Comparison of ENCODE assay signal across 9 cellular contexts in the genomic region with DNA sequence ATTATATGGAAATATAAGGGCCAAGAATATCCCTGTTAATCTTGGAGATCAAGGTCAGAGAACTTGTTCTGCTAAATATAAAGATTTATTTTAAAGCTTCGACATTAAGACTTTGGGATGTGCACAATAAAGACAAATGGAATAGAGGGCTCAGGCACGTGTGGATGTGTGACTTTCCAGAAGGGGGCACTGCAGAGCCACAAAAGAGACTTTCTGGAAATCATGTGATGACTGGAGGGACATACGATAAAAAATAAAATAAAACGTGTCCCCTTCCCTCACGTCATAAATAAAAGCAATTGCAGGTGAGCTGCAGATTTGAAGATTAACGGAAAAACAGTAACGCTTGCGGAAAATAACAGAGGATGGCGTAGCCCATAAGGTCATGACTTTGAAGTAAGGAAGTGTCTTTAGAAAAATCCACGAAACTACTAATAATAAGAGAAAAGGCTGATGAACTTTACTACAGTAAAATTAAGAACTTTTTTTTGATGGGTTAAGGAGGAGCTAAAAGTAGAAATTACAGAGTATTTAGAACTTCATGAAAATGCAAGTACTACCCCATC. TPM values are rescaled to one million over a fixed set of nuclear protein-coding genes. Genes with fewer than 3 reads are reported as not detected.
A peak's percentile ranks its signal among the peaks of the same experiment; 100 is the strongest.
DNase-seq lines count a peak whose midpoint lies in the region; ATAC-seq and TF ChIP-seq lines count a peak whose summit lies in the region.
"Had no signal": no experiment of that assay in that cellular context is flagged by ENCODE, and none has a peak within 500 bp of the region (broad histone marks: within the 10 kb centered on the region; RNA-seq: fewer than 3 reads in every experiment).

No MANE protein-coding gene starts in this region.

- no peaks in the 10 kb centered on the region for H3K9me3 ChIP-seq in DOHH2 (ENCODE audit: control insufficient read depth, insufficient read depth, low read length)
- H3K9me3 ChIP-seq in aorta (ENCODE audit: control insufficient read depth, low read length): no peaks in the 10 kb centered on the region

- H3K4me2 ChIP-seq in DOHH2 (ENCODE audit: low read length): no peak overlapping the region

- intact Hi-C loops in natural killer cell (cut with micrococcal nuclease) (no loop called here), aorta (cut with DNase I) (no loop called here)

- peak; percentile 60 for ATAC-seq in effector memory CD8-positive, alpha-beta T cell (replicated peaks)
- ATAC-seq in natural killer cell (peak; percentile 49 to 67 (median 61)), aorta (ENCODE audit: low FRiP score) (peak; percentile 69), HG02840 (IDR thresholded peaks at IDR 0.05; ENCODE audit: low FRiP score, unreplicated experiment) (no peak)

- H4K20me1 ChIP-seq in DOHH2 (ENCODE audit: control insufficient read depth, insufficient read depth, low read depth, low read length): no peaks in the 10 kb centered on the region

- H3K27me3 ChIP-seq in DOHH2 (ENCODE audit: control insufficient read depth, low read length) (no peaks in the 10 kb centered on the region), aorta (ENCODE audit: control insufficient read depth in 1 of 2, insufficient read depth in 2 of 2, low read length in 1 of 2) (no peaks in the 10 kb centered on the region)

- WGBS in aorta, 2 donors: 43 to 45% methylated on average over 10 of the region's 10 CpGs

- H3F3A ChIP-seq in DOHH2 (ENCODE audit: control insufficient read depth, insufficient read depth): no peaks in the 10 kb centered on the region

- H3K36me3 Mint-ChIP-seq in effector memory CD8-positive, alpha-beta T cell (ENCODE audit: insufficient read depth): no peaks in the 10 kb centered on the region
- no peaks in the 10 kb centered on the region for H3K36me3 Mint-ChIP-seq in natural killer cell

- H3K36me3 ChIP-seq in DOHH2 (ENCODE audit: control insufficient read depth, low read length) (no peaks in the 10 kb centered on the region), aorta (ENCODE audit: control insufficient read depth in 1 of 2, insufficient read depth in 2 of 2, low read length in 1 of 2) (no peaks in the 10 kb centered on the region)

- DNase-seq in LoVo (ENCODE audit: low spot score) (peak; percentile 8), natural killer cell (no peak), aorta (peak; percentile 53 to 57), SK-N-DZ (ENCODE audit: low spot score) (no peak)
- DNase-seq in activated CD4-positive, alpha-beta T cell treated with anti-CD3 and anti-CD28 coated beads for 4 hours: peak; percentile 50 to 70
- DNase-seq in effector memory CD8-positive, alpha-beta T cell: peak; percentile 42 to 48 (median 44)

- peaks cover 3 to 4% of the 10 kb centered on the region in 2 donors for H3K4me1 Mint-ChIP-seq in effector memory CD8-positive, alpha-beta T cell (ENCODE audit: low read depth in 2 of 2)
- H3K4me1 Mint-ChIP-seq in natural killer cell: peaks cover 2 to 5% of the 10 kb centered on the region in 2 donors

- H3K27ac Mint-ChIP-seq in effector memory CD8-positive, alpha-beta T cell: no peak overlapping the region
- H3K27ac Mint-ChIP-seq in natural killer cell: no peak overlapping the region

- TF ChIP-seq CTCF in DOHH2 (IDR thresholded peaks at IDR 0.05; ENCODE audit: low read depth, low read length, poor library complexity, severe bottlenecking) (peak; percentile 57), natural killer cell (IDR thresholded peaks at IDR 0.05) (peak; percentile 28)

- peaks cover 3 to 20% of the 10 kb centered on the region in 2 donors for H3K27me3 Mint-ChIP-seq in effector memory CD8-positive, alpha-beta T cell
- H3K27me3 Mint-ChIP-seq in natural killer cell (ENCODE audit: low read depth in 2 of 2): peaks cover 0 to 5% of the 10 kb centered on the region in 2 donors

- no peaks in the 10 kb centered on the region for H3K4me1 ChIP-seq in DOHH2 (ENCODE audit: control insufficient read depth, low read length)
- no peaks in the 10 kb centered on the region for H3K4me1 ChIP-seq in aorta (ENCODE audit: control insufficient read depth in 1 of 2, insufficient read depth in 2 of 2, low read length in 2 of 2)

- no peak overlapping the region for H3K27ac ChIP-seq in DOHH2 (ENCODE audit: low read depth, low read length)
- H3K27ac ChIP-seq in aorta (ENCODE audit: low read depth in 1 of 2, low read length in 2 of 2): no peak overlapping the region

- no peak overlapping the region for H3K4me3 Mint-ChIP-seq in effector memory CD8-positive, alpha-beta T cell
- H3K4me3 Mint-ChIP-seq in natural killer cell: no peak overlapping the region

- no peaks in the 10 kb centered on the region for H3K79me2 ChIP-seq in DOHH2 (ENCODE audit: control insufficient read depth, low read length)

- no peak overlapping the region for H3K4me3 ChIP-seq in DOHH2 (ENCODE audit: low read length)
- no peak overlapping the region for H3K4me3 ChIP-seq in aorta (ENCODE audit: low read length in 2 of 2)

- no peaks in the 10 kb centered on the region for H3K9me3 Mint-ChIP-seq in effector memory CD8-positive, alpha-beta T cell
- H3K9me3 Mint-ChIP-seq in natural killer cell: no peaks in the 10 kb centered on the region

- H3K9me2 ChIP-seq in DOHH2 (replicated peaks; ENCODE audit: control insufficient read depth, low read length): no peaks in the 10 kb centered on the region

RNA-seq across cellular contexts. Expression of gene ENGASE, which starts 9.4 kb away (rescaled TPM):
- 10 to 100 TPM; 56.0 to 86.4 (median 56.9) TPM for total RNA-seq in natural killer cell
- total RNA-seq in aorta: 10 to 100 TPM; 42.9 to 60.3 TPM
- 10 to 100 TPM in 1 of 2 donors, 1 to 10 TPM in 1; 7.0 to 60.5 TPM for polyA plus RNA-seq in aorta
- 8.2 and 10.9 TPM in 2 replicates for polyA plus RNA-seq in SK-N-DZ (2014; cell fraction: cytosol; rRNA removed)
- polyA plus RNA-seq in SK-N-DZ (2014; cell fraction: nucleus; rRNA removed): 146 and 181 TPM in 2 replicates

RNA-seq across cellular contexts. Expression of gene C1QTNF1, which starts 41.2 kb away (rescaled TPM):
- total RNA-seq in natural killer cell: under 1 TPM in 2 of 3 donors, not detected in 1; 0.20 to 0.28 TPM
- total RNA-seq in aorta: 100 to 1,000 TPM; 157 to 439 TPM
- polyA plus RNA-seq in aorta: 100 to 1,000 TPM in 1 of 2 donors, 10 to 100 TPM in 1; 98.8 to 361 TPM
- 0.12 TPM in 1 of 2 replicates, not detected in the other for polyA plus RNA-seq in SK-N-DZ (2014; cell fraction: cytosol; rRNA removed)
- not detected in 2 replicates for polyA plus RNA-seq in SK-N-DZ (2014; cell fraction: nucleus; rRNA removed)
- total RNA-seq: T-helper 1 cell treated with Interleukin-12 subunit alpha and Interleukin-12 subunit beta and Interleukin-4 antibody, amounts not matched to agents 30 ng/mL and 1 ng/mL, for 36 hours had no signal

RNA-seq across cellular contexts. Expression of gene CANT1, which starts 55.6 kb away (rescaled TPM):
- 10 to 100 TPM; 40.0 to 58.8 (median 53.4) TPM for total RNA-seq in natural killer cell
- total RNA-seq in aorta: 10 to 100 TPM; 37.5 to 45.5 TPM
- polyA plus RNA-seq in aorta: 10 to 100 TPM; 11.0 to 14.5 TPM
- polyA plus RNA-seq in SK-N-DZ (2014; cell fraction: cytosol; rRNA removed): 37.9 and 56.5 TPM in 2 replicates
- 15.8 and 20.8 TPM in 2 replicates for polyA plus RNA-seq in SK-N-DZ (2014; cell fraction: nucleus; rRNA removed)

Comparison
In these comparisons a context has a peak if more than half of its experiments do, and no peak if none do; other contexts are left out.
1. DNase-seq: peak in LoVo (single experiment), activated CD4-positive, alpha-beta T cell treated with anti-CD3 and anti-CD28 coated beads for 4 hours (2 of 2), effector memory CD8-positive, alpha-beta T cell (3 of 3) and aorta (2 of 2); none in natural killer cell (single experiment) and SK-N-DZ (single experiment).
2. RNA of gene C1QTNF1, which starts 41.2 kb away (total RNA-seq): 157 to 439 TPM in aorta; 0.20 to 0.28 TPM in natural killer cell; every median in the first group is over 100 times any median in the second.